In the genomic region with DNA sequence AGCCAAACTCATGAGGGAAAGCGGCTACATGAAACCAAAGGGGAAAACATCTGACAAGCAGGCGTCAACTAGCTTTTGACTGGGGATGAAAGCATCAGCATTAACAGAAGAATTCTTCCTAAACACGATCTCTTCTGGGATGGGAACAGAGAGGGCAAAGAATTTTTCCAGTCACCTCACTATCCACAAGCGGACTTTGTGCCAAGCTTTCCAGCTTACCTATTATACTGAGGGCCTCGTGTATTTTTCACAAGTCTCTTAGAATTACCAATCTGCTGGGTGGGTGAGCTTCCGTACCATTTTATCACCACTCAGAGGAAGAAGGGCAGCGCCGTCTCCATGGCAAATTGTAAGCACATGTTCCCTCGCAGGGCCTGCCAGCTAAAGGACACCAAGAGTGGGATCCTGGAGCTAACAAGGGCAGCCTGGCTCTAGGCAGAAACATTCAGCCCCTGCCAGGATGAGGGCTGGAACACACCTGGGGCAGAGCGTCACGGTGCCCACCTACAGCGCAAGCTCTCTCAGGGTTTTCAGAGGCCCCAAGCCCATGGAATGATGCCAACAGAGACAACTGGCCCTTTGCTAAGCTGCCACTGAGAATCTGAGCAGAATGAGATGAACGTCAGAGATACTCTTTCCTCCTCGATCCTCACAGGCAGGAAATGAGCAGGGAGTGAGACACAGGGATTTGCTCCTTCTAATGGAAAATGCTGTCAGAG, we compare ENCODE assay signal across 23 cellular contexts.
A peak's percentile ranks its signal among the peaks of the same experiment; 100 is the strongest.
DNase-seq lines count a peak whose midpoint lies in the region; ATAC-seq and TF ChIP-seq lines count a peak whose summit lies in the region.
"Had no signal": no experiment of that assay in that cellular context is flagged by ENCODE, and none has a peak within 500 bp of the region (broad histone marks: within the 10 kb centered on the region; RNA-seq: fewer than 3 reads in every experiment).

No MANE protein-coding gene starts in this region.

- H3K9me3 Mint-ChIP-seq in H9 (no peaks in the 10 kb centered on the region), WTC11 (no peaks in the 10 kb centered on the region), nephron (no peaks in the 10 kb centered on the region)
- H3K9me3 Mint-ChIP-seq: activated T-cell treated with anti-CD3 and anti-CD28 coated beads, Interleukin-2, amount 50 U/mL, for 72 hours; neural progenitor cell had no signal

- no peak overlapping the region for H2BK120ac ChIP-seq in H9 (ENCODE audit: low read depth, low read length, poor library complexity, severe bottlenecking)

- H3K23me2 ChIP-seq in H9 (ENCODE audit: insufficient read length, low read depth, low read length, poor library complexity, severe bottlenecking), result no peaks in the 10 kb centered on the region

- H4K91ac ChIP-seq in H9 (ENCODE audit: insufficient read length, low read depth, low read length), result no peak overlapping the region

- no peaks in the 10 kb centered on the region for H4K20me1 ChIP-seq in H9 (ENCODE audit: control insufficient read depth, insufficient read depth, insufficient read length)

- H3K36me3 Mint-ChIP-seq in H9 (ENCODE audit: insufficient read depth in 1 of 3, low read depth in 3 of 3), result peaks cover 12 to 15% (median 14%) of the 10 kb centered on the region in 3 experiments
- peaks cover 12% of the 10 kb centered on the region for H3K36me3 Mint-ChIP-seq in WTC11
- peaks cover 7% of the 10 kb centered on the region for H3K36me3 Mint-ChIP-seq in nephron (ENCODE audit: low read depth)

- H2BK15ac ChIP-seq in H9 (ENCODE audit: low read depth, low read length), result no peak overlapping the region

- H3K4ac ChIP-seq in H9 (ENCODE audit: low read depth, low read length), result no peak overlapping the region

- H2AFZ ChIP-seq in H9 (ENCODE audit: low read length), result no peak overlapping the region
- H2AFZ ChIP-seq: neural progenitor cell had no signal

- H3K18ac ChIP-seq in H9 (ENCODE audit: insufficient read length, low read depth, low read length), result no peak overlapping the region

- POLR2A ChIA-PET in WTC11 (lab: Charles Lee), result no interaction called here

- H3K4me1 Mint-ChIP-seq in H9, result peaks cover 9 to 14% of the 10 kb centered on the region in 2 experiments
- H3K4me1 Mint-ChIP-seq in WTC11, result peaks cover 15% of the 10 kb centered on the region
- peaks cover 29% of the 10 kb centered on the region for H3K4me1 Mint-ChIP-seq in nephron

- peak; percentile 53 for DNase-seq in BE2C
- DNase-seq in H9, result no peak
- DNase-seq in WTC11 (ENCODE audit: low spot score), result no peak
- DNase-seq in GM20000 (ENCODE audit: low spot score), result no peak
- no peak for DNase-seq in activated CD4-positive, alpha-beta T cell treated with anti-CD3 and anti-CD28 coated beads for 4 hours
- DNase-seq in NCI-H1436 (lab: John Stamatoyannopoulos, UW), result no peak
- DNase-seq: activated CD4-positive, alpha-beta T cell treated with anti-CD3 and anti-CD28 coated beads for 1 hour; activated naive CD4-positive, alpha-beta T cell treated with anti-CD3 and anti-CD28 coated beads, Interleukin-2, amount 50 U/mL, for 16 hours; activated T-cell treated with anti-CD3 and anti-CD28 coated beads, Interleukin-2, amount 50 U/mL, for 72 hours; DMS79 treated with DMSO at 0.1 percent for 48 hours; effector memory CD4-positive, alpha-beta T cell; NCI-H1436 treated with DMSO at 0.1 percent for 48 hours; NCI-H2227 treated with DMSO at 0.1 percent for 48 hours; NK-92 treated with Interleukin-12 subunit alpha and Interleukin-12 subunit beta, amount 100 ng/mL, for 24 hours; spleen; stomach; trophoblast cell had no signal

- H3K4me1 ChIP-seq in BE2C, result peaks cover 16% of the 10 kb centered on the region
- H3K4me1 ChIP-seq in H9 (ENCODE audit: insufficient read depth, low read length), result no peaks in the 10 kb centered on the region
- H3K4me1 ChIP-seq: neural progenitor cell had no signal

- no peak overlapping the region for H2BK12ac ChIP-seq in H9 (ENCODE audit: insufficient read length, low read depth, low read length)

- H3K27me3 ChIP-seq in BE2C, result no peaks in the 10 kb centered on the region
- H3K27me3 ChIP-seq in H9 (ENCODE audit: insufficient read depth, low read length), result no peaks in the 10 kb centered on the region
- H3K27me3 ChIP-seq: neural progenitor cell, spleen, stomach had no signal

- ATAC-seq in WTC11, result no peak
- no peak for ATAC-seq in HG03135 (IDR thresholded peaks at IDR 0.05; ENCODE audit: unreplicated experiment)
- ATAC-seq: activated T-cell treated with anti-CD3 and anti-CD28 coated beads, Interleukin-2, amount 50 U/mL, for 72 hours; esophagus mucosa; HCT116 had no signal

- no peak overlapping the region for H2BK20ac ChIP-seq in H9 (ENCODE audit: low read depth, low read length, poor library complexity, severe bottlenecking)

- H3K4me3 ChIP-seq in BE2C (ENCODE audit: low read depth, low read length), result no peak overlapping the region
- H3K4me3 ChIP-seq: neural progenitor cell, prostate gland, spleen, stomach had no signal

- CTCF ChIA-PET in WTC11 (lab: Charles Lee), result interaction anchor here (1.1 to 1.7 kb wide), 2 partner anchors 107 to 116 kb away, joined by 4 to 7 read pairs; no protein-coding TSS in a partner anchor

- peaks cover 18% of the 10 kb centered on the region for H3K36me3 ChIP-seq in BE2C
- H3K36me3 ChIP-seq: neural progenitor cell, prostate gland had no signal

- H3K4me3 Mint-ChIP-seq in H9 (no peak overlapping the region), WTC11 (no peak overlapping the region), nephron (no peak overlapping the region)
- H3K4me3 Mint-ChIP-seq: activated T-cell treated with anti-CD3 and anti-CD28 coated beads, Interleukin-2, amount 50 U/mL, for 72 hours; neural progenitor cell had no signal

- H3K4me2 ChIP-seq in H9 (ENCODE audit: insufficient read depth, insufficient read length, low read length), result no peak overlapping the region
- H3K4me2 ChIP-seq: neural progenitor cell had no signal

- no peaks in the 10 kb centered on the region for H3K9me3 ChIP-seq in BE2C
- no peaks in the 10 kb centered on the region for H3K9me3 ChIP-seq in H9 (ENCODE audit: control insufficient read depth, low read depth, low read length)
- H3K9me3 ChIP-seq: prostate gland, spleen, stomach had no signal

- no peak overlapping the region for H3K56ac ChIP-seq in H9 (ENCODE audit: insufficient read length, low read depth, low read length)

- no peak overlapping the region for H3T11ph ChIP-seq in H9 (ENCODE audit: low read length)

- no peak overlapping the region for H4K5ac ChIP-seq in H9 (ENCODE audit: insufficient read length, low read depth, low read length)

- H3K27ac Mint-ChIP-seq in H9 (peak overlapping the region in 2 of 3 experiments; percentile 14 to 25; a peak in 1 of 7 replicates), WTC11 (peak overlapping the region; percentile 43; the same call in 1 of the 2 replicates), nephron (peak overlapping the region in 2 of 3 experiments; percentile 19 to 32)
- H3K27ac Mint-ChIP-seq: activated T-cell treated with anti-CD3 and anti-CD28 coated beads, Interleukin-2, amount 50 U/mL, for 72 hours had no signal

- H3K27me3 Mint-ChIP-seq in H9 (ENCODE audit: low read depth), result no peaks in the 10 kb centered on the region
- no peaks in the 10 kb centered on the region for H3K27me3 Mint-ChIP-seq in WTC11 (ENCODE audit: low read depth)
- H3K27me3 Mint-ChIP-seq in nephron (ENCODE audit: low read depth), result peaks cover 3% of the 10 kb centered on the region

- H3K27ac ChIP-seq in H9 (ENCODE audit: insufficient read length, low read depth, low read length), result no peak overlapping the region
- H3K27ac ChIP-seq: neural progenitor cell, prostate gland, stomach had no signal

- no peak overlapping the region for H3K14ac ChIP-seq in H9 (ENCODE audit: insufficient read depth, low read length)

- no peak overlapping the region for H2BK5ac ChIP-seq in H9 (ENCODE audit: insufficient read length, low read length)

- no peak for TF ChIP-seq CTCF in BE2C (IDR thresholded peaks at IDR 0.05; ENCODE audit: low read depth, low read length)
- no peak for TF ChIP-seq CTCF in H9 (conservative IDR thresholded peaks at IDR 0.05)
- no peak for TF ChIP-seq CTCF in WTC11 (IDR thresholded peaks at IDR 0.05)
- no peak for TF ChIP-seq CTCF in nephron (IDR thresholded peaks at IDR 0.05; ENCODE audit: unreplicated experiment in 3 of 3)
- TF ChIP-seq CTCF in GM20000 (IDR thresholded peaks at IDR 0.05; ENCODE audit: extremely low read depth, missing control alignments), result no peak

- no peaks in the 10 kb centered on the region for H3K79me2 ChIP-seq in H9 (ENCODE audit: insufficient read depth, low read length)

- WGBS in H9 (ENCODE audit: extremely low coverage, insufficient read length, low lambda C conversion rate), result no CpG with 5 or more reads among the region's 14 CpGs

- no peaks in the 10 kb centered on the region for H3K79me1 ChIP-seq in H9 (ENCODE audit: insufficient read depth, low read depth, low read length, poor library complexity, severe bottlenecking)

- no peak overlapping the region for H3K9ac ChIP-seq in H9 (ENCODE audit: extremely low read depth, insufficient read length, low read length)
- H3K9ac ChIP-seq: neural progenitor cell had no signal

- no peak overlapping the region for H4K8ac ChIP-seq in H9 (replicated peaks; ENCODE audit: insufficient read length, low read depth, low read length)

- no peak overlapping the region for H3K23ac ChIP-seq in H9 (ENCODE audit: insufficient read length, low read depth, low read length)

- no peak overlapping the region for H2AK5ac ChIP-seq in H9 (ENCODE audit: insufficient read length, low read length)

TF ChIP-seq in WTC11, 78 proteins besides CTCF, POLR2A, EP300 and RAD21:
- TF ChIP-seq NR1H2 (CRISPR knock-in tag; IDR thresholded peaks at IDR 0.05) (no peak), ZNF396 (CRISPR knock-in tag; IDR thresholded peaks at IDR 0.05; ENCODE audit: borderline replicate concordance) (no peak), ZNF416 (CRISPR knock-in tag; IDR thresholded peaks at IDR 0.05) (no peak)
